Comparison of ENCODE assay signal across 22 cellular contexts in genomic region chr2:160984426-160985077, GRCh38.
A peak's percentile ranks its signal among the peaks of the same experiment; 100 is the strongest.
DNase-seq lines count a peak whose midpoint lies in the region; ATAC-seq, FAIRE-seq and TF ChIP-seq lines count a peak whose summit lies in the region.
"Had no signal": no experiment of that assay in that cellular context is flagged by ENCODE, and none has a peak within 500 bp of the region (broad histone marks: within the 10 kb centered on the region; RNA-seq: fewer than 3 reads in every experiment).

No MANE protein-coding gene starts in this region.

- H3K4me1 Mint-ChIP-seq in effector memory CD8-positive, alpha-beta T cell (ENCODE audit: low read depth in 2 of 2), result no peaks in the 10 kb centered on the region
- H3K4me1 Mint-ChIP-seq: central memory CD8-positive, alpha-beta T cell had no signal

- no peak for FAIRE-seq in K562 (lab: Jason Lieb, UNC)
- FAIRE-seq: H54 had no signal

- H3K36me3 Mint-ChIP-seq in effector memory CD8-positive, alpha-beta T cell (ENCODE audit: insufficient read depth), result peaks cover 2% of the 10 kb centered on the region

- no peak for TF ChIP-seq EP300 in K562 (IDR thresholded peaks at IDR 0.05; ENCODE audit: low read length)

- no peaks in the 10 kb centered on the region for H3K4me1 ChIP-seq in K562 (replicated peaks in 1 of 2; ENCODE audit: control insufficient read depth in 2 of 2, insufficient read depth in 2 of 2, low read length in 2 of 2)
- H3K4me1 ChIP-seq in muscle layer of duodenum (ENCODE audit: control insufficient read depth in 1 of 2, insufficient read depth in 2 of 2, low read length in 2 of 2), result no peaks in the 10 kb centered on the region
- no peaks in the 10 kb centered on the region for H3K4me1 ChIP-seq in left lung
- H3K4me1 ChIP-seq: adrenal gland, BE2C, foreskin keratinocyte, lower lobe of right lung had no signal

- H3K27me3 ChIP-seq in K562 (ENCODE audit: control insufficient read depth in 2 of 2, insufficient read depth in 2 of 2, low read length in 2 of 2) (no peaks in the 10 kb centered on the region), muscle layer of duodenum (ENCODE audit: low read depth, low read length) (no peaks in the 10 kb centered on the region), left lung (no peaks in the 10 kb centered on the region)
- H3K27me3 ChIP-seq: adrenal gland, BE2C, foreskin keratinocyte had no signal

- no peak for DNase-seq in K562 (ENCODE audit: extremely low read depth in 1 of 4, low spot score in 3 of 4)
- peak; percentile 48 for DNase-seq in Right ventricle myocardium superior
- DNase-seq in superior temporal gyrus (ENCODE audit: extremely low spot score), result peak; percentile 42
- DNase-seq in activated T-cell treated with anti-CD3 and anti-CD28 coated beads, Interleukin-2, amount 50 U/mL, for 1 hour, result no peak
- DNase-seq in left lung, result no peak
- DNase-seq in effector memory CD8-positive, alpha-beta T cell, result no peak
- DNase-seq: adrenal gland; foreskin keratinocyte; IMR-90; lower lobe of right lung; NCI-H2081; NCI-H510A treated with DMSO at 0.1 percent for 48 hours; SIG-M5; stimulated activated CD4-positive, alpha-beta T cell treated with anti-CD3 and anti-CD28 coated beads, Interleukin-4, amount 100 ng/mL, for 1 hour had no signal

- H3K36me3 ChIP-seq in K562 (ENCODE audit: control insufficient read depth, insufficient read depth, low read length) (no peaks in the 10 kb centered on the region), muscle layer of duodenum (ENCODE audit: control insufficient read depth in 1 of 2, insufficient read depth in 2 of 2, low read length in 2 of 2) (no peaks in the 10 kb centered on the region), left lung (no peaks in the 10 kb centered on the region)
- H3K36me3 ChIP-seq: adrenal gland, BE2C, lower lobe of right lung had no signal

- no peak overlapping the region for H3K4me2 ChIP-seq in K562 (ENCODE audit: insufficient read depth, low read length)

- ATAC-seq in K562 (no peak), Right ventricle myocardium superior (ENCODE audit: poor library complexity) (peak; percentile 95), left lung (no peak), GM19035 (IDR thresholded peaks at IDR 0.05; ENCODE audit: unreplicated experiment) (no peak)
- ATAC-seq in effector memory CD8-positive, alpha-beta T cell (replicated peaks), result no peak
- ATAC-seq: activated CD4-positive, CD25-positive, alpha-beta regulatory T cell treated with anti-CD3 and anti-CD28 coated beads, Interleukin-2, amount 50 U/mL, for 24 hours; foreskin keratinocyte; lower lobe of right lung; sciatic nerve had no signal

- peaks cover 21 to 37% of the 10 kb centered on the region in 2 donors for H3K27me3 Mint-ChIP-seq in effector memory CD8-positive, alpha-beta T cell

- H3K4me3 ChIP-seq in K562 (no peak overlapping the region), muscle layer of duodenum (ENCODE audit: low read depth in 1 of 2, low read length in 2 of 2) (no peak overlapping the region), left lung (no peak overlapping the region)
- H3K4me3 ChIP-seq: adrenal gland, lower lobe of right lung had no signal

- WGBS in K562 (ENCODE audit: insufficient coverage, low coverage, missing lambda C conversion rate), result 3% methylated on average over 3 of the region's 3 CpGs

- H3K27ac ChIP-seq in K562 (ENCODE audit: extremely low read depth, low read depth, low read length), result no peak overlapping the region
- peak overlapping the region; percentile 9 for H3K27ac ChIP-seq in muscle layer of duodenum (ENCODE audit: low read length)
- H3K27ac ChIP-seq in left lung, result no peak overlapping the region
- H3K27ac ChIP-seq: adrenal gland, foreskin keratinocyte, lower lobe of right lung had no signal

- intact Hi-C loops in K562 (cut with micrococcal nuclease) (no loop called here), Right ventricle myocardium superior (cut with DNase I) (loop anchor here (10.0 kb wide), 1 partner anchor 700 kb away; no protein-coding TSS in a partner anchor), left lung (cut with DNase I) (no loop called here)

- H3K79me2 ChIP-seq in K562 (ENCODE audit: control insufficient read depth, insufficient read depth, low read length), result no peaks in the 10 kb centered on the region

- no peak for TF ChIP-seq CTCF in K562 (IDR thresholded peaks at IDR 0.05 in 2 of 3, conservative IDR thresholded peaks at IDR 0.05 in 1 of 3; ENCODE audit: insufficient read depth in 2 of 3, low read depth in 1 of 3, low read length in 3 of 3)
- TF ChIP-seq CTCF in left lung (IDR thresholded peaks at IDR 0.05), result no peak

- no peak overlapping the region for H3K4me3 Mint-ChIP-seq in effector memory CD8-positive, alpha-beta T cell
- H3K4me3 Mint-ChIP-seq: central memory CD8-positive, alpha-beta T cell had no signal

- no peak overlapping the region for H2AFZ ChIP-seq in K562 (ENCODE audit: low read depth, low read length)

- H3K9me3 Mint-ChIP-seq in effector memory CD8-positive, alpha-beta T cell, result no peaks in the 10 kb centered on the region
- H3K9me3 Mint-ChIP-seq: activated T-helper 2 cell treated with anti-CD3 and anti-CD28 coated beads, Interferon-gamma antibody, Interleukin-2, Interleukin-4, amounts not matched to agents 10 μg/mL and 5 μg/mL and 100 μg/mL, durations not matched to agents 14 hours and 24 hours and 36 hours; central memory CD8-positive, alpha-beta T cell had no signal

- H3K9me3 ChIP-seq in K562 (replicated peaks; ENCODE audit: control insufficient read depth, insufficient read depth, low read depth, low read length), result no peaks in the 10 kb centered on the region
- H3K9me3 ChIP-seq in muscle layer of duodenum (ENCODE audit: control insufficient read depth in 1 of 2, low read length in 2 of 2), result no peaks in the 10 kb centered on the region
- H3K9me3 ChIP-seq in left lung, result no peaks in the 10 kb centered on the region
- H3K9me3 ChIP-seq: adrenal gland, BE2C, lower lobe of right lung had no signal

- H3K9me1 ChIP-seq in K562 (ENCODE audit: control insufficient read depth, insufficient read depth, low read length), result no peaks in the 10 kb centered on the region

- CTCF ChIA-PET in K562 (lab: Yijun Ruan, JAX; ENCODE audit: low intra/inter-chr PET ratio), result no interaction called here

- H3K9ac ChIP-seq in K562 (ENCODE audit: insufficient read depth in 1 of 2, low read depth in 2 of 2, low read length in 2 of 2), result no peak overlapping the region

- TF ChIP-seq RAD21 in K562 (CRISPR knock-in tag; conservative IDR thresholded peaks at IDR 0.05 in 1 of 2, IDR thresholded peaks at IDR 0.05 in 1 of 2), result no peak

- no TSS peak for BruUV-seq in K562 (replicated peaks; lab: Mats Ljungman, UMichigan)

- H4K20me1 ChIP-seq in K562 (replicated peaks; ENCODE audit: control insufficient read depth, insufficient read depth, low read length), result no peaks in the 10 kb centered on the region

- no peak for TF ChIP-seq POLR2A in K562 (conservative IDR thresholded peaks at IDR 0.05)

- H3K27ac Mint-ChIP-seq in effector memory CD8-positive, alpha-beta T cell, result no peak overlapping the region
- H3K27ac Mint-ChIP-seq: activated T-helper 2 cell treated with anti-CD3 and anti-CD28 coated beads, Interferon-gamma antibody, Interleukin-2, Interleukin-4, amounts not matched to agents 10 μg/mL and 5 μg/mL and 100 μg/mL, durations not matched to agents 14 hours and 24 hours and 36 hours had no signal

- POLR2A ChIA-PET in K562 (lab: Yijun Ruan, JAX), result no interaction called here

- in situ Hi-C loops in K562 (cut with MboI), result no loop called here

TF ChIP-seq in K562, 482 proteins besides CTCF, POLR2A, EP300 and RAD21:
- TF ChIP-seq ERF (CRISPR knock-in tag; IDR thresholded peaks at IDR 0.05) (no peak), TFE3 (CRISPR knock-in tag; IDR thresholded peaks at IDR 0.05) (peak; percentile 35; the same call in 1 of the 2 replicates), CCNT2 (IDR thresholded peaks at IDR 0.05; ENCODE audit: borderline replicate concordance, extremely low read depth, insufficient read length, low read depth, low read length) (no peak), ZNF253 (CRISPR knock-in tag; conservative IDR thresholded peaks at IDR 0.05) (no peak)
TF ChIP-seq in K562: peak in this region for 1.

Comparison
In these comparisons a context has a peak if more than half of its experiments do, and no peak if none do; other contexts are left out.
1. DNase-seq: peak in Right ventricle myocardium superior (single experiment) and superior temporal gyrus (single experiment); none in K562 (0 of 4), activated T-cell treated with anti-CD3 and anti-CD28 coated beads, Interleukin-2, amount 50 U/mL, for 1 hour (single experiment), left lung (0 of 2) and effector memory CD8-positive, alpha-beta T cell (0 of 3).